In the genomic region with DNA sequence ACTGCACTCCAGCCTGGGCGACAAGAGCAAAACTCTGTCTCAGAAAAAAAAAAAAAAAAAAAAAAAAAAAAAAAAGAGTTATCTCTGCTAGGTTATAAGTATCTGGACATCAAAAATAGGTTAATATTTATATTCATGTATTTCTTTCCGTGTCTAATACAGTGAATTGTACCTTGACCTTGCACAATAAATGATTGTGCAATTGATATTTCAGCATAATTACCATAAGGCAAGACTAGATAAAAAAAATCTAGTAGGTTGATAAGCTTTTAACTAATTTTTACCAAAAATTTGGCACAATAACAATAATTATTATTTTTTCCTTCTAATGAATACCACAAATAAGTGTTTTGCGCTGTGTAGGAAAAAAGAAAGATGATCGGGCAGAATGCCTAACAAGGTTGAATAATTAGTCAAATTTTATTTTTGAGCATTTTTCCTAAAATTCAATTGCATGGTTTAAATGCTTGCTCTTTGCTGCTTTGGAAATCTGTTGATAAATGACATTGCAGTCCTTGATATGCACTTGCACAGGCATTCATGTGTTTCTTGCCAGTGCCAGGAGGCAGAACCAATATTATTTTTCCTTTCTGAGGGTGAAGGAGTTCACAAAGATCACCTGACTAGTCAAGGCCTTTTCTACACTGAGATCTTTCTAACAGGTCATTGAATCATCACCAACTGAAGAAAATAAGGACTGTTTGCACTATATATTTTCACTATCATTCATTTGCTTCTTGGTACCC, we compare ENCODE assay signal across 27 cellular contexts.
"Had no signal": no experiment of that assay in that cellular context is flagged by ENCODE, and none has a peak within 500 bp of the region (broad histone marks: within the 10 kb centered on the region; RNA-seq: fewer than 3 reads in every experiment).

No MANE protein-coding gene starts in this region.

- H3K36me3 ChIP-seq: cardiac muscle cell, MG63, WERI-Rb-1 had no signal

- ATAC-seq: activated CD4-positive, alpha-beta T cell treated with anti-CD3 and anti-CD28 coated beads for 36 hours; activated T-cell treated with anti-CD3 and anti-CD28 coated beads, Interleukin-2, amount 50 U/mL, for 72 hours; Panc1; Right ventricle myocardium inferior had no signal

- H3K36me3 Mint-ChIP-seq: activated naive CD8-positive, alpha-beta T cell treated with anti-CD3 and anti-CD28 coated beads, Interleukin-2, amount 10 ng/mL, durations not matched to agents 7 days and 5 days; brain had no signal

- FAIRE-seq: astrocyte had no signal

- H3K9ac ChIP-seq: SK-N-SH had no signal

- H3K9me3 Mint-ChIP-seq: activated CD4-positive, alpha-beta memory T cell treated with anti-CD3 and anti-CD28 coated beads, Interleukin-2, amount 10 ng/mL, durations not matched to agents 7 days and 5 days; activated naive CD8-positive, alpha-beta T cell treated with anti-CD3 and anti-CD28 coated beads, Interleukin-2, amount 10 ng/mL, durations not matched to agents 7 days and 5 days; activated T-cell treated with anti-CD3 and anti-CD28 coated beads, Interleukin-2, amount 50 U/mL, for 72 hours; activated T-helper 2 cell treated with anti-CD3 and anti-CD28 coated beads, Interferon-gamma antibody, Interleukin-2, Interleukin-4, amounts not matched to agents 10 μg/mL and 5 μg/mL and 100 μg/mL, durations not matched to agents 14 hours and 24 hours and 36 hours had no signal

- H3K4me1 Mint-ChIP-seq: activated CD4-positive, alpha-beta memory T cell treated with anti-CD3 and anti-CD28 coated beads, Interleukin-2, amount 10 ng/mL, durations not matched to agents 7 days and 5 days; activated CD4-positive, alpha-beta T cell treated with anti-CD3 and anti-CD28 coated beads for 36 hours; activated naive CD8-positive, alpha-beta T cell treated with anti-CD3 and anti-CD28 coated beads, Interleukin-2, amount 10 ng/mL, durations not matched to agents 7 days and 5 days had no signal

- H3K27me3 Mint-ChIP-seq: brain had no signal

- DNase-seq: activated CD4-positive, alpha-beta memory T cell treated with anti-CD3 and anti-CD28 coated beads, Interleukin-2, amount 10 ng/mL, durations not matched to agents 7 days and 5 days; activated CD4-positive, alpha-beta T cell treated with anti-CD3 and anti-CD28 coated beads for 36 hours; activated CD4-positive, alpha-beta T cell treated with anti-CD3 and anti-CD28 coated beads, Interleukin-2, amount 50 U/mL, for 1 hour; activated naive CD4-positive, alpha-beta T cell treated with anti-CD3 and anti-CD28 coated beads, Interleukin-2, amount 50 U/mL, for 16 hours; activated naive CD8-positive, alpha-beta T cell treated with anti-CD3 and anti-CD28 coated beads, Interleukin-2, amount 10 ng/mL, durations not matched to agents 7 days and 5 days; activated T-cell treated with anti-CD3 and anti-CD28 coated beads for 4 hours; activated T-cell treated with anti-CD3 and anti-CD28 coated beads, Interleukin-2, amount 50 U/mL, for 72 hours; amygdala; MG63; NCI-H1105 treated with DMSO at 0.1 percent for 48 hours; NCI-H1436 treated with DMSO at 0.1 percent for 48 hours; NCI-H187; NCI-H2081; NCI-H510A treated with DMSO at 0.1 percent for 48 hours; NCI-H69; NK-92 treated with Interleukin-12 subunit alpha and Interleukin-12 subunit beta, amount 100 ng/mL, for 24 hours; OCI-M1; RPMI8226; SK-N-SH; T-helper 1 cell; WERI-Rb-1 had no signal

- H3K9me3 ChIP-seq: MG63, SK-N-SH had no signal

- H3K4me3 Mint-ChIP-seq: activated CD4-positive, alpha-beta memory T cell treated with anti-CD3 and anti-CD28 coated beads, Interleukin-2, amount 10 ng/mL, durations not matched to agents 7 days and 5 days; activated CD4-positive, alpha-beta T cell treated with anti-CD3 and anti-CD28 coated beads for 36 hours; activated naive CD8-positive, alpha-beta T cell treated with anti-CD3 and anti-CD28 coated beads, Interleukin-2, amount 10 ng/mL, durations not matched to agents 7 days and 5 days; activated T-cell treated with anti-CD3 and anti-CD28 coated beads, Interleukin-2, amount 50 U/mL, for 72 hours; brain had no signal

- H3K27ac Mint-ChIP-seq: activated CD4-positive, alpha-beta memory T cell treated with anti-CD3 and anti-CD28 coated beads, Interleukin-2, amount 10 ng/mL, durations not matched to agents 7 days and 5 days; activated CD4-positive, alpha-beta T cell treated with anti-CD3 and anti-CD28 coated beads for 36 hours; activated naive CD8-positive, alpha-beta T cell treated with anti-CD3 and anti-CD28 coated beads, Interleukin-2, amount 10 ng/mL, durations not matched to agents 7 days and 5 days; activated T-cell treated with anti-CD3 and anti-CD28 coated beads, Interleukin-2, amount 50 U/mL, for 72 hours; activated T-helper 2 cell treated with anti-CD3 and anti-CD28 coated beads, Interferon-gamma antibody, Interleukin-2, Interleukin-4, amounts not matched to agents 10 μg/mL and 5 μg/mL and 100 μg/mL, durations not matched to agents 14 hours and 24 hours and 36 hours; brain had no signal

- H3K4me2 ChIP-seq: SK-N-SH had no signal

- H3K27ac ChIP-seq: cardiac muscle cell, WERI-Rb-1 had no signal

- H3K4me3 ChIP-seq: cardiac muscle cell, MG63 had no signal

- H3K27me3 ChIP-seq: cardiac muscle cell, MG63 had no signal
